In the genomic region with DNA sequence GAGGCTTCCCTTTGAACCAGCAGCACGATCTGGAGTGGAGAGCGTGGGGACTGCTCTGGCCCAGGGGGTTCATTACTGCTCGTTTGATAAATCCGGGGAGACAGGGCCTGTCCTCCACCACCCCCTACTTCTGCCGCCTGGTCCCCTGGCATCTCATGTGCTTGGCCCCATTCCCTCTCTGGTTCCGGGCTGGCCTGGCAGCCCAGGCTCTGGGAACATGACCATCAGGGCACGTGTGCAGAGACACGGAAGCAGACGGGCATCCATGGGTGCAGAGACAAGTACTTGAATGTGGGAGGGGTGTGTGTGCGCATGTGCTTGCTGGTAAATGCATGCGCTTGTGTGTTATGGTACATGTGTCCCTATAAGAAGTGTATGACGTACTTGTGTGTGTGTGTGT, we compare ENCODE assay signal across 29 cellular contexts.
DNase-seq lines count a peak whose midpoint lies in the region; ATAC-seq, FAIRE-seq and TF ChIP-seq lines count a peak whose summit lies in the region.
"Had no signal": no experiment of that assay in that cellular context is flagged by ENCODE, and none has a peak within 500 bp of the region (broad histone marks: within the 10 kb centered on the region; RNA-seq: fewer than 3 reads in every experiment).

No MANE protein-coding gene starts in this region.

- TF ChIP-seq POLR2A in body of pancreas (IDR thresholded peaks at IDR 0.05), result no peak

- H3K27me3 ChIP-seq in GM23248 (replicated peaks; ENCODE audit: insufficient read depth) (no peaks in the 10 kb centered on the region), thoracic aorta (replicated peaks; ENCODE audit: insufficient read depth) (no peaks in the 10 kb centered on the region), MM.1S (replicated peaks; ENCODE audit: insufficient read depth, low read length) (no peaks in the 10 kb centered on the region), body of pancreas (no peaks in the 10 kb centered on the region)
- H3K27me3 ChIP-seq: BLaER1 treated with 17β-estradiol and CSF1 and Interleukin-3, amounts not matched to agents 10 nM and 100 nM; heart left ventricle had no signal

- H3K4me3 Mint-ChIP-seq in chondrocyte (ENCODE audit: unreplicated experiment) (no peak overlapping the region), nephron progenitor cell (peak overlapping the region; percentile 37)
- H3K4me3 Mint-ChIP-seq: activated naive CD8-positive, alpha-beta T cell treated with anti-CD3 and anti-CD28 coated beads, Interleukin-2, amount 10 ng/mL, durations not matched to agents 7 days and 5 days; activated T-cell treated with anti-CD3 and anti-CD28 coated beads, Interleukin-2, amount 50 U/mL, for 24 hours; naive B cell; stimulated activated naive CD8-positive, alpha-beta T cell treated with anti-CD3 and anti-CD28 coated beads, Interleukin-15, amount 100 ng/mL, for 72 hours; T-cell; WTC11 had no signal

- H3K27ac ChIP-seq in GM23248, result peak overlapping the region; percentile 61
- peak overlapping the region; percentile 57 to 58 for H3K27ac ChIP-seq in thoracic aorta
- no peak overlapping the region for H3K27ac ChIP-seq in MM.1S (ENCODE audit: low read length)
- H3K27ac ChIP-seq in body of pancreas, result no peak overlapping the region
- H3K27ac ChIP-seq: BLaER1 treated with 17β-estradiol and CSF1 and Interleukin-3, amounts not matched to agents 10 nM and 100 nM had no signal

- no peaks in the 10 kb centered on the region for H3K9me2 ChIP-seq in GM23248 (ENCODE audit: insufficient read depth)
- H3K9me2 ChIP-seq in MM.1S (replicated peaks; ENCODE audit: insufficient read depth, low read length), result no peaks in the 10 kb centered on the region

- 39 to 51% methylated on average over 12 of the region's 12 CpGs for WGBS in GM23248 (ENCODE audit: low coverage in 1 of 2, low lambda C conversion rate in 2 of 2, missing lambda C conversion rate in 2 of 2), 2 experiments
- WGBS in body of pancreas, 2 donors, result 53 to 56% methylated on average over 7 to 12 of the region's 12 CpGs

- peak overlapping the region; percentile 69 for H3K27ac Mint-ChIP-seq in chondrocyte (ENCODE audit: unreplicated experiment)
- H3K27ac Mint-ChIP-seq in nephron progenitor cell, result peak overlapping the region; percentile 36
- H3K27ac Mint-ChIP-seq: activated naive CD8-positive, alpha-beta T cell treated with anti-CD3 and anti-CD28 coated beads, Interleukin-2, amount 10 ng/mL, durations not matched to agents 7 days and 5 days; activated T-cell treated with anti-CD3 and anti-CD28 coated beads, Interleukin-2, amount 50 U/mL, for 24 hours; stimulated activated naive CD8-positive, alpha-beta T cell treated with anti-CD3 and anti-CD28 coated beads, Interleukin-15, amount 100 ng/mL, for 72 hours; T-cell had no signal

- H3K4me1 Mint-ChIP-seq in chondrocyte (ENCODE audit: low read depth), result peaks cover 87% of the 10 kb centered on the region
- peaks cover 98% of the 10 kb centered on the region for H3K4me1 Mint-ChIP-seq in nephron progenitor cell
- H3K4me1 Mint-ChIP-seq: naive B cell; stimulated activated naive CD8-positive, alpha-beta T cell treated with anti-CD3 and anti-CD28 coated beads, Interleukin-15, amount 100 ng/mL, for 72 hours; T-cell had no signal

- H3K9ac ChIP-seq in GM23248, result no peak overlapping the region
- H3K9ac ChIP-seq in MM.1S (ENCODE audit: low read length), result no peak overlapping the region
- H3K9ac ChIP-seq: BLaER1 treated with 17β-estradiol and CSF1 and Interleukin-3, amounts not matched to agents 10 nM and 100 nM had no signal

- intact Hi-C loops in body of pancreas (cut with DNase I), result loop anchor here (10.0 kb wide), 1 partner anchor 74 kb away; a partner anchor contains a TSS

- peaks cover 99% of the 10 kb centered on the region for H3K79me2 ChIP-seq in GM23248 (ENCODE audit: insufficient read depth)
- H3K79me2 ChIP-seq in MM.1S (ENCODE audit: low read length), result no peaks in the 10 kb centered on the region

- H3F3A ChIP-seq in GM23248 (ENCODE audit: insufficient read depth) (peaks cover 7% of the 10 kb centered on the region; the same call in 1 of the 2 replicates), MM.1S (ENCODE audit: insufficient read depth, low read length) (no peaks in the 10 kb centered on the region)

- H3K4me3 ChIP-seq in GM23248 (no peak overlapping the region), thoracic aorta (no peak overlapping the region), MM.1S (ENCODE audit: low read length) (no peak overlapping the region), body of pancreas (no peak overlapping the region)
- H3K4me3 ChIP-seq: BLaER1 treated with 17β-estradiol and CSF1 and Interleukin-3, amounts not matched to agents 10 nM and 100 nM; heart left ventricle had no signal

- ATAC-seq in thoracic aorta (ENCODE audit: insufficient number of reproducible peaks, low FRiP score, low read depth) (no peak), body of pancreas (no peak)
- ATAC-seq: esophagus mucosa; stimulated activated naive CD8-positive, alpha-beta T cell treated with anti-CD3 and anti-CD28 coated beads, Interleukin-15, amount 100 ng/mL, for 72 hours; T-cell; WTC11 had no signal

- peaks cover 30% of the 10 kb centered on the region for H3K4me1 ChIP-seq in GM23248 (ENCODE audit: insufficient read depth)
- H3K4me1 ChIP-seq in thoracic aorta (ENCODE audit: control insufficient read depth in 1 of 2, low read depth in 2 of 2), result peaks cover 29 to 83% of the 10 kb centered on the region in 2 donors
- no peaks in the 10 kb centered on the region for H3K4me1 ChIP-seq in MM.1S (ENCODE audit: low read length)
- peaks cover 6% of the 10 kb centered on the region for H3K4me1 ChIP-seq in body of pancreas

- H3K9me3 Mint-ChIP-seq in chondrocyte (ENCODE audit: low read depth), result no peaks in the 10 kb centered on the region
- no peaks in the 10 kb centered on the region for H3K9me3 Mint-ChIP-seq in nephron progenitor cell
- H3K9me3 Mint-ChIP-seq: activated naive CD8-positive, alpha-beta T cell treated with anti-CD3 and anti-CD28 coated beads, Interleukin-2, amount 10 ng/mL, durations not matched to agents 7 days and 5 days; activated T-cell treated with anti-CD3 and anti-CD28 coated beads, Interleukin-2, amount 50 U/mL, for 24 hours; naive B cell; stimulated activated naive CD8-positive, alpha-beta T cell treated with anti-CD3 and anti-CD28 coated beads, Interleukin-15, amount 100 ng/mL, for 72 hours; T-cell; WTC11 had no signal

- peak overlapping the region; percentile 21 for H3K4me2 ChIP-seq in GM23248 (ENCODE audit: unreplicated experiment)
- no peak overlapping the region for H3K4me2 ChIP-seq in MM.1S (ENCODE audit: low read depth, low read length)
- H3K4me2 ChIP-seq: BLaER1 treated with 17β-estradiol and CSF1 and Interleukin-3, amounts not matched to agents 10 nM and 100 nM had no signal

- no peaks in the 10 kb centered on the region for H3K9me3 ChIP-seq in GM23248 (ENCODE audit: low read depth)
- no peaks in the 10 kb centered on the region for H3K9me3 ChIP-seq in thoracic aorta
- H3K9me3 ChIP-seq in MM.1S (replicated peaks; ENCODE audit: insufficient read depth, low read length), result no peaks in the 10 kb centered on the region
- H3K9me3 ChIP-seq in body of pancreas, result no peaks in the 10 kb centered on the region
- H3K9me3 ChIP-seq: BLaER1 treated with 17β-estradiol and CSF1 and Interleukin-3, amounts not matched to agents 10 nM and 100 nM; Caco-2; heart left ventricle had no signal

- no peak overlapping the region for H2AFZ ChIP-seq in GM23248
- H2AFZ ChIP-seq in MM.1S (ENCODE audit: low read length), result no peak overlapping the region

- TF ChIP-seq CTCF in chondrocyte (IDR thresholded peaks at IDR 0.05), result no peak
- TF ChIP-seq CTCF in nephron progenitor cell (IDR thresholded peaks at IDR 0.05), result no peak
- TF ChIP-seq CTCF in thoracic aorta (IDR thresholded peaks at IDR 0.05), result no peak
- TF ChIP-seq CTCF in MM.1S (IDR thresholded peaks at IDR 0.05; ENCODE audit: low read length), result no peak
- TF ChIP-seq CTCF in body of pancreas (IDR thresholded peaks at IDR 0.05), result no peak

- no peak for FAIRE-seq in RCC 7860 (lab: Jason Lieb, UNC)
- FAIRE-seq: keratinocyte had no signal

- H4K20me1 ChIP-seq in GM23248 (ENCODE audit: insufficient read depth), result peaks cover 3% of the 10 kb centered on the region; the same call in 1 of the 2 replicates
- no peaks in the 10 kb centered on the region for H4K20me1 ChIP-seq in MM.1S (ENCODE audit: insufficient read depth, low read length)

- H3K36me3 Mint-ChIP-seq in chondrocyte (ENCODE audit: low read depth) (peaks cover 17% of the 10 kb centered on the region), nephron progenitor cell (ENCODE audit: low read depth) (peaks cover 27% of the 10 kb centered on the region)
- H3K36me3 Mint-ChIP-seq: activated naive CD8-positive, alpha-beta T cell treated with anti-CD3 and anti-CD28 coated beads, Interleukin-2, amount 10 ng/mL, durations not matched to agents 7 days and 5 days; naive B cell; T-cell had no signal

- DNase-seq in GM23248 (peak; percentile 51), chondrocyte (ENCODE audit: low spot score) (no peak), nephron progenitor cell (no peak), thoracic aorta (ENCODE audit: low spot score) (no peak), MM.1S (no peak), COLO668 (lab: John Stamatoyannopoulos, UW; ENCODE audit: unreplicated experiment) (no peak), body of pancreas (no peak), RCC 7860 (ENCODE audit: low spot score) (no peak)
- DNase-seq: ACHN; activated gamma-delta T cell; activated naive CD8-positive, alpha-beta T cell treated with anti-CD3 and anti-CD28 coated beads, Interleukin-2, amount 10 ng/mL, durations not matched to agents 7 days and 5 days; activated T-cell treated with anti-CD3 and anti-CD28 coated beads, Interleukin-2, amount 50 U/mL, for 24 hours; Caco-2; foreskin melanocyte; heart left ventricle; left ventricle myocardium superior; midbrain; naive B cell; NCI-H1092; NCI-H187; NCI-H446 treated with DMSO at 0.1 percent for 48 hours; occipital lobe; stimulated activated CD8-positive, alpha-beta memory T cell treated with anti-CD3 and anti-CD28 coated beads, Interleukin-4, amount 100 ng/mL, for 48 hours; stimulated activated naive CD8-positive, alpha-beta T cell treated with anti-CD3 and anti-CD28 coated beads, Interleukin-15, amount 100 ng/mL, for 72 hours; T-cell had no signal

- no peaks in the 10 kb centered on the region for H3K36me3 ChIP-seq in GM23248 (ENCODE audit: low read depth)
- H3K36me3 ChIP-seq in thoracic aorta, result peaks cover 10% of the 10 kb centered on the region
- H3K36me3 ChIP-seq in MM.1S (replicated peaks; ENCODE audit: insufficient read depth, low read length), result no peaks in the 10 kb centered on the region
- no peaks in the 10 kb centered on the region for H3K36me3 ChIP-seq in body of pancreas (replicated peaks in 1 of 2; ENCODE audit: insufficient read depth in 1 of 2, low read depth in 2 of 2)

- in situ Hi-C loops in GM23248 (cut with MboI), result no loop called here

- H3K27me3 Mint-ChIP-seq in chondrocyte (ENCODE audit: low read depth) (no peaks in the 10 kb centered on the region), nephron progenitor cell (ENCODE audit: low read depth, poor library complexity) (no peaks in the 10 kb centered on the region)
- H3K27me3 Mint-ChIP-seq: stimulated activated naive CD8-positive, alpha-beta T cell treated with anti-CD3 and anti-CD28 coated beads, Interleukin-15, amount 100 ng/mL, for 72 hours had no signal

Comparison
In these comparisons a context has a peak if more than half of its experiments do, and no peak if none do; other contexts are left out.
1. H3K27ac ChIP-seq: peak in GM23248 (single experiment) and thoracic aorta (2 of 2); none in MM.1S (single experiment) and body of pancreas (0 of 4).